ENCODE assay signal across 6 cellular contexts in genomic region chr1:30829889-30830288, GRCh38.
"Had no signal": no experiment of that assay in that cellular context is flagged by ENCODE, and none has a peak within 500 bp of the region (broad histone marks: within the 10 kb centered on the region; RNA-seq: fewer than 3 reads in every experiment).

No MANE protein-coding gene starts in this region.

- H3K4me3 ChIP-seq: GM23338 had no signal

- H3K27ac ChIP-seq: HL-60 had no signal

- DNase-seq: H9, HCEC 1CT, HFFc6 had no signal

- H3K9me3 Mint-ChIP-seq: GM23338, H9, HFFc6 had no signal

- H3K4me3 Mint-ChIP-seq: GM23338, H9, HFFc6 had no signal

- H3K27ac Mint-ChIP-seq: GM23338, HFFc6, IgD-negative memory B cell had no signal

- H3K36me3 Mint-ChIP-seq: IgD-negative memory B cell had no signal
